ENCODE assay signal across 16 cellular contexts in genomic region chr1:205667909-205668643, GRCh38. TPM values are rescaled to one million over a fixed set of nuclear protein-coding genes. Genes with fewer than 3 reads are reported as not detected.
DNase-seq lines count a peak whose midpoint lies in the region; FAIRE-seq and TF ChIP-seq lines count a peak whose summit lies in the region.
"Had no signal": no experiment of that assay in that cellular context is flagged by ENCODE, and none has a peak within 500 bp of the region (broad histone marks: within the 10 kb centered on the region; RNA-seq: fewer than 3 reads in every experiment).

No MANE protein-coding gene starts in this region.

- H3K9ac ChIP-seq in iPS-15b (ENCODE audit: low read depth, low read length) = peak overlapping the region; percentile 10

- H3K27ac ChIP-seq in VCaP (peak overlapping the region; percentile 88), small intestine (ENCODE audit: low read depth in 1 of 2, low read length in 1 of 2) (no peak overlapping the region)
- H3K27ac ChIP-seq: skin epidermis had no signal

- H3K4me3 ChIP-seq in GM12865 (ENCODE audit: low read depth, low read length) (peak overlapping the region; percentile 48), iPS-15b (ENCODE audit: low read depth, low read length) (no peak overlapping the region), small intestine (ENCODE audit: low read depth in 1 of 2, low read length in 2 of 2) (no peak overlapping the region)
- H3K4me3 ChIP-seq: skin epidermis had no signal

- H3K4me1 ChIP-seq in iPS-15b (ENCODE audit: control insufficient read depth, insufficient read depth, low read length) (peaks cover 54% of the 10 kb centered on the region), small intestine (ENCODE audit: control insufficient read depth in 2 of 2, insufficient read depth in 1 of 2, low read depth in 1 of 2, low read length in 1 of 2) (peaks cover 11 to 15% of the 10 kb centered on the region in 2 donors)

- no peaks in the 10 kb centered on the region for H3K4me1 Mint-ChIP-seq in activated T-cell treated with anti-CD3 and anti-CD28 coated beads, Interleukin-2, amount 50 U/mL, for 24 hours (ENCODE audit: low read depth)

- FAIRE-seq in small intestine (lab: Jason Lieb, UNC) = no peak
- FAIRE-seq: frontal cortex, islet of Langerhans had no signal

- H3K9me3 ChIP-seq in iPS-15b (ENCODE audit: control insufficient read depth, insufficient read depth, low read length) = no peaks in the 10 kb centered on the region
- no peaks in the 10 kb centered on the region for H3K9me3 ChIP-seq in small intestine (ENCODE audit: control insufficient read depth, low read depth)

- H3K36me3 ChIP-seq in iPS-15b (ENCODE audit: control insufficient read depth, insufficient read depth, low read length) = no peaks in the 10 kb centered on the region
- no peaks in the 10 kb centered on the region for H3K36me3 ChIP-seq in small intestine (ENCODE audit: control insufficient read depth in 2 of 2, insufficient read depth in 2 of 2, low read length in 2 of 2)

- DNase-seq in GM12865 (ENCODE audit: low read depth) = peak; percentile 50
- peak; percentile 51 for DNase-seq in small intestine
- DNase-seq in kidney tubule cell (ENCODE audit: low spot score) = no peak
- no peak for DNase-seq in NCI-H526 (lab: John Stamatoyannopoulos, UW)
- DNase-seq in activated T-cell treated with anti-CD3 and anti-CD28 coated beads, Interleukin-2, amount 50 U/mL, for 24 hours = no peak
- DNase-seq in NCI-H1436 treated with DMSO at 0.1 percent for 48 hours (lab: John Stamatoyannopoulos, UW) = no peak
- DNase-seq: activated CD4-positive, alpha-beta T cell treated with anti-CD3 and anti-CD28 coated beads, Interleukin-2, amount 50 U/mL, for 1 hour; activated T-cell treated with anti-CD3 and anti-CD28 coated beads, Interleukin-2, amount 50 U/mL, for 72 hours; effector CD8-positive, alpha-beta T cell; nephron progenitor cell; T-helper 1 cell had no signal

- H3K27me3 ChIP-seq in iPS-15b (ENCODE audit: control insufficient read depth, insufficient read depth, low read length) (no peaks in the 10 kb centered on the region), small intestine (ENCODE audit: control insufficient read depth in 2 of 2, insufficient read depth in 2 of 2, low read length in 2 of 2) (no peaks in the 10 kb centered on the region)

- no peaks in the 10 kb centered on the region for H3K36me3 Mint-ChIP-seq in activated T-cell treated with anti-CD3 and anti-CD28 coated beads, Interleukin-2, amount 50 U/mL, for 24 hours (ENCODE audit: low read depth)

- H3K27ac Mint-ChIP-seq in activated T-cell treated with anti-CD3 and anti-CD28 coated beads, Interleukin-2, amount 50 U/mL, for 24 hours = no peak overlapping the region
- H3K27ac Mint-ChIP-seq: activated T-cell treated with anti-CD3 and anti-CD28 coated beads, Interleukin-2, amount 50 U/mL, for 72 hours; nephron progenitor cell had no signal

- no peak overlapping the region for H3K4me3 Mint-ChIP-seq in activated T-cell treated with anti-CD3 and anti-CD28 coated beads, Interleukin-2, amount 50 U/mL, for 24 hours
- H3K4me3 Mint-ChIP-seq: activated T-cell treated with anti-CD3 and anti-CD28 coated beads, Interleukin-2, amount 50 U/mL, for 72 hours had no signal

- 29 to 63% (median 36%) methylated on average over 11 of the region's 11 CpGs for WGBS in small intestine, 3 donors

- TF ChIP-seq CTCF in GM12865 (IDR thresholded peaks at IDR 0.05; ENCODE audit: insufficient read depth, low read depth, low read length, missing control alignments) = no peak
- TF ChIP-seq CTCF in VCaP (conservative IDR thresholded peaks at IDR 0.05) = no peak

- no peaks in the 10 kb centered on the region for H3K9me3 Mint-ChIP-seq in activated T-cell treated with anti-CD3 and anti-CD28 coated beads, Interleukin-2, amount 50 U/mL, for 24 hours
- H3K9me3 Mint-ChIP-seq: activated T-cell treated with anti-CD3 and anti-CD28 coated beads, Interleukin-2, amount 50 U/mL, for 72 hours; nephron progenitor cell had no signal

- H3K27me3 Mint-ChIP-seq in activated T-cell treated with anti-CD3 and anti-CD28 coated beads, Interleukin-2, amount 50 U/mL, for 24 hours = peaks cover 23% of the 10 kb centered on the region

RNA-seq across cellular contexts. Expression of gene SLC45A3, which starts 12.2 kb away (rescaled TPM):
- polyA plus RNA-seq in small intestine = 1 to 10 TPM; 1.1 to 8.5 (median 1.3) TPM

RNA-seq across cellular contexts. Expression of gene ELK4, which starts 36.3 kb away (rescaled TPM):
- 1 to 10 TPM; 2.7 to 6.0 (median 3.0) TPM for polyA plus RNA-seq in small intestine

Comparison
In these comparisons a context has a peak if more than half of its experiments do, and no peak if none do; other contexts are left out.
1. DNase-seq: peak in GM12865 (single experiment) and small intestine (single experiment); none in kidney tubule cell (single experiment), NCI-H526 (0 of 2), activated T-cell treated with anti-CD3 and anti-CD28 coated beads, Interleukin-2, amount 50 U/mL, for 24 hours (single experiment) and NCI-H1436 treated with DMSO at 0.1 percent for 48 hours (single experiment).